1 cellular context compared by ENCODE assay signal in genomic region chr10:96089670-96090462, GRCh38.
TF ChIP-seq lines count a peak whose summit lies in the region.

No MANE protein-coding gene starts in this region.

TF ChIP-seq in HepG2, 621 proteins besides CTCF, POLR2A, EP300 and RAD21 (continued from another document and continues in another):
- TF ChIP-seq ZNF30 (CRISPR knock-in tag; IDR thresholded peaks at IDR 0.05): peak; percentile 51; the same call in 1 of the 2 replicates
- no peak; the same call in 1 of the 2 replicates for TF ChIP-seq HMG20A (CRISPR knock-in tag; IDR thresholded peaks at IDR 0.05; ENCODE audit: borderline replicate concordance)
- TF ChIP-seq SMYD3 (CRISPR knock-in tag; IDR thresholded peaks at IDR 0.05): no peak
- TF ChIP-seq SMARCC2 (IDR thresholded peaks at IDR 0.05): no peak
- peak; percentile 90; the same call in 1 of the 2 replicates for TF ChIP-seq TFDP1 (CRISPR knock-in tag; IDR thresholded peaks at IDR 0.05; ENCODE audit: borderline replicate concordance)
- TF ChIP-seq ZNF562 (CRISPR knock-in tag; IDR thresholded peaks at IDR 0.05; ENCODE audit: borderline replicate concordance): no peak
- TF ChIP-seq RFX3 (CRISPR knock-in tag; IDR thresholded peaks at IDR 0.05): no peak
- no peak for TF ChIP-seq PBX3 (CRISPR knock-in tag; IDR thresholded peaks at IDR 0.05; ENCODE audit: borderline replicate concordance)
- 0 out of 2 replicates have a peak, but pooled peaks have one; percentile 6 for TF ChIP-seq SIX1 (CRISPR knock-in tag; IDR thresholded peaks at IDR 0.05; ENCODE audit: borderline replicate concordance)
- TF ChIP-seq ZNF354B (CRISPR knock-in tag; IDR thresholded peaks at IDR 0.05): no peak
- TF ChIP-seq SIN3A (IDR thresholded peaks at IDR 0.05; ENCODE audit: borderline replicate concordance, low read depth, low read length): peak; percentile 88
- 0 out of 2 replicates have a peak, but pooled peaks have one; percentile 37 for TF ChIP-seq PITX1 (CRISPR knock-in tag; IDR thresholded peaks at IDR 0.05)
- TF ChIP-seq DNMT3B (CRISPR knock-in tag; conservative IDR thresholded peaks at IDR 0.05): no peak; the same call in 1 of the 2 replicates
- TF ChIP-seq KLF12 (CRISPR knock-in tag; IDR thresholded peaks at IDR 0.05; ENCODE audit: borderline replicate concordance): no peak
- TF ChIP-seq ARNTL (CRISPR knock-in tag; IDR thresholded peaks at IDR 0.05): peak; percentile 41; the same call in 1 of the 2 replicates
- TF ChIP-seq SRSF9 (IDR thresholded peaks at IDR 0.05; ENCODE audit: borderline replicate concordance, insufficient read depth, low read depth, low read length, poor library complexity, severe bottlenecking): no peak
- TF ChIP-seq MED8 (CRISPR knock-in tag; IDR thresholded peaks at IDR 0.05; ENCODE audit: insufficient replicate concordance): peak; percentile 82
- TF ChIP-seq ZNF772 (CRISPR knock-in tag; IDR thresholded peaks at IDR 0.05): peak; percentile 92; the same call in 1 of the 2 replicates
- TF ChIP-seq MLXIP (CRISPR knock-in tag; IDR thresholded peaks at IDR 0.05; ENCODE audit: borderline replicate concordance): no peak
- TF ChIP-seq ZNF773 (CRISPR knock-in tag; IDR thresholded peaks at IDR 0.05; ENCODE audit: borderline replicate concordance): peak; percentile 55; the same call in 1 of the 2 replicates
- TF ChIP-seq ZBTB8A (CRISPR knock-in tag; IDR thresholded peaks at IDR 0.05; ENCODE audit: borderline replicate concordance, low read depth): no peak
- no peak for TF ChIP-seq SMC3 (IDR thresholded peaks at IDR 0.05; ENCODE audit: low read length)
- 0 out of 2 replicates have a peak, but pooled peaks have one; percentile 49 for TF ChIP-seq ZBTB44 (CRISPR knock-in tag; IDR thresholded peaks at IDR 0.05)
- peak; percentile 83 for TF ChIP-seq TBX2 (CRISPR knock-in tag; IDR thresholded peaks at IDR 0.05; ENCODE audit: borderline replicate concordance)
- no peak for TF ChIP-seq ZNF343 (CRISPR knock-in tag; IDR thresholded peaks at IDR 0.05)
- TF ChIP-seq FOXP4 (CRISPR knock-in tag; IDR thresholded peaks at IDR 0.05): no peak; the same call in 1 of the 2 replicates
- peak; percentile 47 for TF ChIP-seq FOXA3 (CRISPR knock-in tag; IDR thresholded peaks at IDR 0.05)
- no peak for TF ChIP-seq ZXDC (CRISPR knock-in tag; IDR thresholded peaks at IDR 0.05)
- TF ChIP-seq ZNF569 (CRISPR knock-in tag; IDR thresholded peaks at IDR 0.05; ENCODE audit: borderline replicate concordance): peak; percentile 20; the same call in 1 of the 2 replicates
- peak; percentile 5; the same call in 1 of the 2 replicates for TF ChIP-seq AHDC1 (CRISPR knock-in tag; IDR thresholded peaks at IDR 0.05; ENCODE audit: borderline replicate concordance)
- no peak for TF ChIP-seq ZFAT (CRISPR knock-in tag; conservative IDR thresholded peaks at IDR 0.05)
- peak; percentile 26; the same call in 1 of the 2 replicates for TF ChIP-seq RARA (CRISPR knock-in tag; IDR thresholded peaks at IDR 0.05)
- peak; percentile 21; the same call in 1 of the 2 replicates for TF ChIP-seq ZBTB33 (CRISPR knock-in tag; IDR thresholded peaks at IDR 0.05)
- no peak for TF ChIP-seq GMEB2 (CRISPR knock-in tag; IDR thresholded peaks at IDR 0.05; ENCODE audit: low read depth)
- TF ChIP-seq ZFP82 (CRISPR knock-in tag; IDR thresholded peaks at IDR 0.05; ENCODE audit: borderline replicate concordance): no peak; the same call in 1 of the 2 replicates
- TF ChIP-seq KAT2B (IDR thresholded peaks at IDR 0.05; ENCODE audit: borderline replicate concordance, low read depth, low read length): no peak
- no peak for TF ChIP-seq HDAC6 (IDR thresholded peaks at IDR 0.05; ENCODE audit: low read depth, low read length)
- no peak for TF ChIP-seq ZSCAN12 (CRISPR knock-in tag; IDR thresholded peaks at IDR 0.05)
